In the genomic region with DNA sequence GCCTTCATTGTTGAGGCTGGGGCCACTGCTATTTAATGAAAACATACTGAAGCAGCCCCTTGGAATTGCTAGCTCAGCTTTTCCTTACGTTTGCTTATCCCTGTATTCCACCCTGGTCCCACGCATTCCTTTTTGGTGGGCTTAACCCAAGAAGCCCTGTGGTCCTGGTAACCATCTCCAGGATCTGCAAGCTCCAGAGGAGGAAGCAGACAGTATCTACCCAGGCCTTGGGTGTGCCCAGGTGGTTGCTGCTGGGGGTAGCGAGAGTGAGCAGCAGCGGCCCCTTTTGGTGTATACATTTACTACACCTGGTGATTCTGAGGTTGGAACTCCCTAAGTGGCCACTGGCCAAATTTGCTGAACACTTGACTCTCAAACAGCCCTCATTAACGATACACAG, we compare ENCODE assay signal across 8 cellular contexts.
DNase-seq lines count a peak whose midpoint lies in the region; ATAC-seq and TF ChIP-seq lines count a peak whose summit lies in the region.

No MANE protein-coding gene starts in this region.

- no peaks in the 10 kb centered on the region for H3K4me1 ChIP-seq in prostate gland (replicated peaks)
- H3K4me1 ChIP-seq in adrenal gland (replicated peaks in 1 of 2), result no peaks in the 10 kb centered on the region

- H3K27me3 ChIP-seq in BJ (ENCODE audit: control insufficient read depth, insufficient read depth, low read length), result no peaks in the 10 kb centered on the region
- H3K27me3 ChIP-seq in prostate gland (replicated peaks; ENCODE audit: insufficient read depth), result no peaks in the 10 kb centered on the region
- peaks cover 6% of the 10 kb centered on the region for H3K27me3 ChIP-seq in adrenal gland

- CTCF ChIA-PET in BJ (lab: Yijun Ruan, JAX), result interaction anchor here (0.7 to 0.9 kb wide), 2 partner anchors 35 to 173 kb away, joined by 3 read pairs; no protein-coding TSS in a partner anchor

- TF ChIP-seq CTCF in BJ (IDR thresholded peaks at IDR 0.05; ENCODE audit: insufficient read depth, low read depth, low read length) (peak; percentile 40), GM12874 (IDR thresholded peaks at IDR 0.05; ENCODE audit: insufficient read depth, low read depth, low read length) (peak; percentile 48; the same call in 1 of the 2 replicates), epithelial cell of proximal tubule (conservative IDR thresholded peaks at IDR 0.05; ENCODE audit: low read depth, low read length) (peak; percentile 28), prostate gland (IDR thresholded peaks at IDR 0.05) (no peak), adrenal gland (IDR thresholded peaks at IDR 0.05) (no peak)

- H3K9me3 ChIP-seq in prostate gland (no peaks in the 10 kb centered on the region), adrenal gland (replicated peaks in 1 of 3) (no peaks in the 10 kb centered on the region)

- TF ChIP-seq POLR2A in prostate gland (IDR thresholded peaks at IDR 0.05) (no peak), adrenal gland (IDR thresholded peaks at IDR 0.05) (no peak)

- no peaks in the 10 kb centered on the region for H3K36me3 ChIP-seq in BJ (ENCODE audit: control insufficient read depth, insufficient read depth, low read length)
- no peaks in the 10 kb centered on the region for H3K36me3 ChIP-seq in prostate gland
- H3K36me3 ChIP-seq in adrenal gland (replicated peaks in 1 of 2), result no peaks in the 10 kb centered on the region

- H3K27ac ChIP-seq in prostate gland (no peak overlapping the region), adrenal gland (no peak overlapping the region)

- H3K4me3 ChIP-seq in BJ (ENCODE audit: low read depth, low read length) (no peak overlapping the region), epithelial cell of proximal tubule (ENCODE audit: low read depth, low read length) (no peak overlapping the region), prostate gland (no peak overlapping the region), adrenal gland (no peak overlapping the region)

- DNase-seq in BJ (ENCODE audit: low read depth), result no peak
- peak; percentile 24 for DNase-seq in NCI-H2107 treated with DMSO at 0.1 percent for 48 hours (lab: John Stamatoyannopoulos, UW; ENCODE audit: unreplicated experiment)
- no peak for DNase-seq in epithelial cell of proximal tubule (ENCODE audit: low read depth)
- no peak for DNase-seq in stimulated activated naive CD8-positive, alpha-beta T cell treated with anti-CD3 and anti-CD28 coated beads, Interleukin-15, Interleukin-2, amounts not matched to agents 100 U/mL and 50 U/mL, for 24 hours
- DNase-seq in prostate gland (ENCODE audit: low spot score), result no peak
- DNase-seq in adrenal gland, result no peak

- WGBS in prostate gland, result 17% methylated on average over 5 of the region's 5 CpGs
- 23 to 32% (median 25%) methylated on average over 5 of the region's 5 CpGs for WGBS in adrenal gland, 4 donors

- intact Hi-C loops in prostate gland (cut with DNase I) (no loop called here), adrenal gland (cut with DNase I) (no loop called here)

- no peak for ATAC-seq in stimulated activated naive CD8-positive, alpha-beta T cell treated with anti-CD3 and anti-CD28 coated beads, Interleukin-15, Interleukin-2, amounts not matched to agents 100 U/mL and 50 U/mL, for 24 hours
- ATAC-seq in HG03439 (IDR thresholded peaks at IDR 0.05; ENCODE audit: unreplicated experiment), result no peak

- POLR2A ChIA-PET in BJ (lab: Charles Lee), result no interaction called here

Comparison
In these comparisons a context has a peak if more than half of its experiments do, and no peak if none do; other contexts are left out.
1. CTCF ChIP-seq: peak in BJ (single experiment), GM12874 (single experiment) and epithelial cell of proximal tubule (single experiment); none in prostate gland (0 of 4) and adrenal gland (0 of 6).